In genomic region chr1:3868464-3869006, GRCh38 we compare ENCODE assay signal across 18 cellular contexts. TPM values are rescaled to one million over a fixed set of nuclear protein-coding genes. Genes with fewer than 3 reads are reported as not detected.
DNase-seq lines count a peak whose midpoint lies in the region; ATAC-seq, FAIRE-seq and TF ChIP-seq lines count a peak whose summit lies in the region.
"Had no signal": no experiment of that assay in that cellular context is flagged by ENCODE, and none has a peak within 500 bp of the region (broad histone marks: within the 10 kb centered on the region; RNA-seq: fewer than 3 reads in every experiment).

No MANE protein-coding gene starts in this region.

- no peak overlapping the region for H3K4me3 ChIP-seq in HepG2 (replicated peaks in 1 of 3; ENCODE audit: insufficient read depth in 1 of 3, low read depth in 2 of 3, low read length in 3 of 3)
- H3K4me3 ChIP-seq: body of pancreas, coronary artery, tibial nerve had no signal

- no peak for TF ChIP-seq POLR2A in HepG2 (IDR thresholded peaks at IDR 0.05; ENCODE audit: insufficient read depth in 1 of 2, low read depth in 2 of 2, low read length in 2 of 2)

- H2AFZ ChIP-seq in HepG2 (ENCODE audit: low read length): no peak overlapping the region

- POLR2A ChIA-PET in HepG2 (lab: Yijun Ruan, JAX): no interaction called here

- H3K27ac ChIP-seq in HepG2 (ENCODE audit: extremely low read length, insufficient read depth, low read length): no peak overlapping the region
- H3K27ac ChIP-seq: body of pancreas, coronary artery, tibial nerve had no signal

- TF ChIP-seq EP300 in HepG2 (IDR thresholded peaks at IDR 0.05; ENCODE audit: low read depth in 2 of 2, low read length in 2 of 2) (no peak), HepG2 (CRISPR knock-in tag; IDR thresholded peaks at IDR 0.05; ENCODE audit: borderline replicate concordance) (no peak)

- no peaks in the 10 kb centered on the region for H3K79me2 ChIP-seq in HepG2 (ENCODE audit: insufficient read depth, low read length)

- intact Hi-C loops in Right ventricle myocardium superior (cut with DNase I): no loop called here
- intact Hi-C loops in cardiac septum (cut with DNase I): no loop called here
- intact Hi-C loops in HepG2 (cut with micrococcal nuclease; ENCODE audit: unreplicated experiment): no loop called here

- no peak overlapping the region for H3K4me2 ChIP-seq in HepG2 (ENCODE audit: low read depth, low read length)

- H3K27me3 ChIP-seq in HepG2 (ENCODE audit: control insufficient read depth in 1 of 2, insufficient read depth in 2 of 2, low read length in 2 of 2): no peaks in the 10 kb centered on the region
- H3K27me3 ChIP-seq: body of pancreas, tibial nerve had no signal

- no peak overlapping the region for H3K9ac ChIP-seq in HepG2 (ENCODE audit: insufficient read depth, low read depth, low read length)

- H3K9me3 ChIP-seq in HepG2 (ENCODE audit: low read length): no peaks in the 10 kb centered on the region
- H3K9me3 ChIP-seq: body of pancreas, tibial nerve had no signal

- 94% methylated on average over 13 of the region's 13 CpGs for WGBS in HepG2 (ENCODE audit: low lambda C conversion rate)

- no peaks in the 10 kb centered on the region for H4K20me1 ChIP-seq in HepG2 (ENCODE audit: insufficient read depth, low read length)

- H3K36me3 ChIP-seq in HepG2 (replicated peaks in 1 of 2; ENCODE audit: control insufficient read depth in 1 of 2, insufficient read depth in 2 of 2, low read length in 2 of 2): peaks cover 1 to 8% of the 10 kb centered on the region in 2 experiments; a peak in 2 of 5 replicates

- CTCF ChIA-PET in HepG2 (lab: Yijun Ruan, JAX; ENCODE audit: low intra/inter-chr PET ratio, low total read pairs): no interaction called here

- in situ Hi-C loops in HepG2 (cut with HindIII; ENCODE audit: extremely low pct_ligation_motif_present, low pct_unique_long_range_greater_than_20kb): no loop called here

- TF ChIP-seq RAD21 in HepG2 (CRISPR knock-in tag; IDR thresholded peaks at IDR 0.05): no peak

- no TSS peak for BruUV-seq in HepG2 (replicated peaks; lab: Mats Ljungman, UMichigan)

- FAIRE-seq in HepG2 (lab: Jason Lieb, UNC): no peak
- peak; percentile 77 for FAIRE-seq in urothelium cell line (lab: Jason Lieb, UNC)
- FAIRE-seq: kidney had no signal

- H3K4me1 ChIP-seq in HepG2 (ENCODE audit: insufficient read depth, low read length): peaks cover 12% of the 10 kb centered on the region
- H3K4me1 ChIP-seq: body of pancreas had no signal

- TF ChIP-seq CTCF in HepG2 (CRISPR knock-in tag; IDR thresholded peaks at IDR 0.05): no peak

- ATAC-seq in Right ventricle myocardium superior (ENCODE audit: poor library complexity) (peak; percentile 45), HepG2 (no peak; the same call in 1 of the 3 replicates)
- ATAC-seq: body of pancreas, T-cell had no signal

- DNase-seq in Right ventricle myocardium superior (no peak), cardiac septum (ENCODE audit: low spot score) (no peak), HepG2 (ENCODE audit: low spot score) (no peak), urothelium cell line (ENCODE audit: low spot score) (no peak), kidney tubule cell (ENCODE audit: low spot score) (no peak), NCI-H2227 treated with DMSO at 0.1 percent for 48 hours (lab: John Stamatoyannopoulos, UW) (no peak)
- DNase-seq: activated CD4-positive, alpha-beta T cell treated with anti-CD3 and anti-CD28 coated beads, Interleukin-2, amount 50 U/mL, for 1 hour; body of pancreas; CD4-positive, CD25-positive, alpha-beta regulatory T cell; DMS53; hippocampal formation; kidney; midbrain; NCI-H1105 treated with DMSO at 0.1 percent for 48 hours; NCI-H524; T-cell had no signal

TF ChIP-seq in HepG2, 621 proteins besides CTCF, POLR2A, EP300 and RAD21:
- TF ChIP-seq HNRNPL (IDR thresholded peaks at IDR 0.05; ENCODE audit: low read depth, low read length) (0 out of 2 replicates have a peak, but pooled peaks have one; percentile 50), ARHGAP35 (CRISPR knock-in tag; IDR thresholded peaks at IDR 0.05; ENCODE audit: borderline replicate concordance) (no peak)

RNA-seq across cellular contexts. Expression of gene DFFB, which starts 11.3 kb away (rescaled TPM):
- total RNA-seq in Right ventricle myocardium superior (2.8 TPM), cardiac septum (2.9 TPM), HepG2 (2016; rRNA removed; fragmentation: Illumina TruSeq; extraction: Trizol) (8.7 and 9.3 TPM in 2 replicates)
- total RNA-seq in HepG2 (2016; cell fraction: cytosol; rRNA removed; fragmentation: Illumina TruSeq; extraction: Trizol; ENCODE audit: low read depth): 1.4 and 1.6 TPM in 2 replicates
- total RNA-seq in HepG2 (2016; cell fraction: insoluble cytoplasmic fraction; rRNA removed; fragmentation: Illumina TruSeq; extraction: Trizol): 8.7 and 9.2 TPM in 2 replicates
- 4.1 and 4.7 TPM in 2 replicates for total RNA-seq in HepG2 (2016; cell fraction: membrane; rRNA removed; fragmentation: Illumina TruSeq; extraction: Trizol)
- 5.0 and 6.1 TPM in 2 replicates for total RNA-seq in HepG2 (2016; cell fraction: nucleus; rRNA removed; fragmentation: Illumina TruSeq; extraction: Trizol)
- 4.6 and 4.8 TPM in 2 replicates for polyA plus RNA-seq in HepG2 (2011; rRNA removed)
- polyA plus RNA-seq in HepG2 (2011; cell fraction: cytosol; rRNA removed): 3.6 and 3.7 TPM in 2 replicates
- 7.8 and 8.5 TPM in 2 replicates for polyA plus RNA-seq in HepG2 (2011; cell fraction: nucleus; rRNA removed)
- 3.3 and 3.7 TPM in 2 replicates for polyA plus RNA-seq in HepG2 (2012)
- polyA plus RNA-seq in HepG2 (2016; cell fraction: cytosol; fragmentation: Illumina TruSeq; extraction: Trizol; ENCODE audit: low read depth): 0.69 and 0.75 TPM in 2 replicates
- polyA plus RNA-seq in HepG2 (2016; cell fraction: insoluble cytoplasmic fraction; fragmentation: Illumina TruSeq; extraction: Trizol; ENCODE audit: low read depth): 6.4 and 7.8 TPM in 2 replicates
- polyA plus RNA-seq in HepG2 (2016; cell fraction: membrane; fragmentation: Illumina TruSeq; extraction: Trizol; ENCODE audit: low read depth): 1.5 and 1.9 TPM in 2 replicates
- polyA plus RNA-seq in HepG2 (2016; cell fraction: nucleus; fragmentation: Illumina TruSeq; extraction: Trizol; ENCODE audit: insufficient read depth, low read depth): 17.0 and 22.7 TPM in 2 replicates
- polyA minus RNA-seq in HepG2 (2011; rRNA and poly(A)+ RNA removed; ENCODE audit: low replicate concordance): 3.1 and 7.0 TPM in 2 replicates
- polyA minus RNA-seq in HepG2 (2011; cell fraction: cytosol; rRNA and poly(A)+ RNA removed): 1.3 and 2.0 TPM in 2 replicates
- 2.4 and 3.9 TPM in 2 replicates for polyA minus RNA-seq in HepG2 (2011; cell fraction: nucleus; rRNA and poly(A)+ RNA removed)

RNA-seq across cellular contexts. Expression of gene CEP104, which starts 11.5 kb away (rescaled TPM):
- 32.3 TPM for total RNA-seq in Right ventricle myocardium superior
- 32.0 TPM for total RNA-seq in cardiac septum
- total RNA-seq in HepG2 (2016; rRNA removed; fragmentation: Illumina TruSeq; extraction: Trizol): 20.4 and 33.8 TPM in 2 replicates
- total RNA-seq in HepG2 (2016; cell fraction: cytosol; rRNA removed; fragmentation: Illumina TruSeq; extraction: Trizol; ENCODE audit: low read depth): 4.7 and 5.7 TPM in 2 replicates
- total RNA-seq in HepG2 (2016; cell fraction: insoluble cytoplasmic fraction; rRNA removed; fragmentation: Illumina TruSeq; extraction: Trizol): 17.2 and 21.3 TPM in 2 replicates
- 17.1 and 18.2 TPM in 2 replicates for total RNA-seq in HepG2 (2016; cell fraction: membrane; rRNA removed; fragmentation: Illumina TruSeq; extraction: Trizol)
- total RNA-seq in HepG2 (2016; cell fraction: nucleus; rRNA removed; fragmentation: Illumina TruSeq; extraction: Trizol): 17.8 and 20.6 TPM in 2 replicates
- 19.0 and 30.1 TPM in 2 replicates for polyA plus RNA-seq in HepG2 (2011; rRNA removed)
- polyA plus RNA-seq in HepG2 (2011; cell fraction: cytosol; rRNA removed): 11.3 and 14.0 TPM in 2 replicates
- 34.2 TPM in 2 replicates for polyA plus RNA-seq in HepG2 (2011; cell fraction: nucleus; rRNA removed)
- 18.2 and 19.8 TPM in 2 replicates for polyA plus RNA-seq in HepG2 (2012)
- polyA plus RNA-seq in HepG2 (2016; cell fraction: cytosol; fragmentation: Illumina TruSeq; extraction: Trizol; ENCODE audit: low read depth): 5.7 and 6.7 TPM in 2 replicates
- polyA plus RNA-seq in HepG2 (2016; cell fraction: insoluble cytoplasmic fraction; fragmentation: Illumina TruSeq; extraction: Trizol; ENCODE audit: low read depth): 33.6 and 43.4 TPM in 2 replicates
- 16.8 and 19.5 TPM in 2 replicates for polyA plus RNA-seq in HepG2 (2016; cell fraction: membrane; fragmentation: Illumina TruSeq; extraction: Trizol; ENCODE audit: low read depth)
- polyA plus RNA-seq in HepG2 (2016; cell fraction: nucleus; fragmentation: Illumina TruSeq; extraction: Trizol; ENCODE audit: insufficient read depth, low read depth): 33.5 and 33.9 TPM in 2 replicates
- 21.1 and 36.0 TPM in 2 replicates for polyA minus RNA-seq in HepG2 (2011; rRNA and poly(A)+ RNA removed; ENCODE audit: low replicate concordance)
- 17.0 and 22.2 TPM in 2 replicates for polyA minus RNA-seq in HepG2 (2011; cell fraction: cytosol; rRNA and poly(A)+ RNA removed)
- polyA minus RNA-seq in HepG2 (2011; cell fraction: nucleus; rRNA and poly(A)+ RNA removed): 32.4 and 38.9 TPM in 2 replicates

RNA-seq across cellular contexts. Expression of gene C1orf174, which starts 31.5 kb away (rescaled TPM):
- total RNA-seq in Right ventricle myocardium superior (12.6 TPM), cardiac septum (11.5 TPM), HepG2 (2016; rRNA removed; fragmentation: Illumina TruSeq; extraction: Trizol) (31.4 and 43.4 TPM in 2 replicates)
- total RNA-seq in HepG2 (2016; cell fraction: cytosol; rRNA removed; fragmentation: Illumina TruSeq; extraction: Trizol; ENCODE audit: low read depth): 9.1 and 10.6 TPM in 2 replicates
- total RNA-seq in HepG2 (2016; cell fraction: insoluble cytoplasmic fraction; rRNA removed; fragmentation: Illumina TruSeq; extraction: Trizol): 30.8 and 45.5 TPM in 2 replicates
- total RNA-seq in HepG2 (2016; cell fraction: membrane; rRNA removed; fragmentation: Illumina TruSeq; extraction: Trizol): 23.1 and 25.3 TPM in 2 replicates
- total RNA-seq in HepG2 (2016; cell fraction: nucleus; rRNA removed; fragmentation: Illumina TruSeq; extraction: Trizol): 12.4 and 14.4 TPM in 2 replicates
- 18.7 and 21.6 TPM in 2 replicates for polyA plus RNA-seq in HepG2 (2011; rRNA removed)
- polyA plus RNA-seq in HepG2 (2011; cell fraction: cytosol; rRNA removed): 19.8 and 22.2 TPM in 2 replicates
- polyA plus RNA-seq in HepG2 (2011; cell fraction: nucleus; rRNA removed): 12.8 and 14.0 TPM in 2 replicates
- polyA plus RNA-seq in HepG2 (2012): 13.3 and 16.8 TPM in 2 replicates
- polyA plus RNA-seq in HepG2 (2016; cell fraction: cytosol; fragmentation: Illumina TruSeq; extraction: Trizol; ENCODE audit: low read depth): 4.2 and 5.1 TPM in 2 replicates
- polyA plus RNA-seq in HepG2 (2016; cell fraction: insoluble cytoplasmic fraction; fragmentation: Illumina TruSeq; extraction: Trizol; ENCODE audit: low read depth): 37.9 and 38.1 TPM in 2 replicates
- polyA plus RNA-seq in HepG2 (2016; cell fraction: membrane; fragmentation: Illumina TruSeq; extraction: Trizol; ENCODE audit: low read depth): 11.1 and 13.7 TPM in 2 replicates
- polyA plus RNA-seq in HepG2 (2016; cell fraction: nucleus; fragmentation: Illumina TruSeq; extraction: Trizol; ENCODE audit: insufficient read depth, low read depth): 24.6 and 27.6 TPM in 2 replicates
- 23.0 and 28.7 TPM in 2 replicates for polyA minus RNA-seq in HepG2 (2011; rRNA and poly(A)+ RNA removed; ENCODE audit: low replicate concordance)
- polyA minus RNA-seq in HepG2 (2011; cell fraction: cytosol; rRNA and poly(A)+ RNA removed): 11.2 and 12.0 TPM in 2 replicates
- polyA minus RNA-seq in HepG2 (2011; cell fraction: nucleus; rRNA and poly(A)+ RNA removed): 6.7 and 8.5 TPM in 2 replicates
